In the genomic region with DNA sequence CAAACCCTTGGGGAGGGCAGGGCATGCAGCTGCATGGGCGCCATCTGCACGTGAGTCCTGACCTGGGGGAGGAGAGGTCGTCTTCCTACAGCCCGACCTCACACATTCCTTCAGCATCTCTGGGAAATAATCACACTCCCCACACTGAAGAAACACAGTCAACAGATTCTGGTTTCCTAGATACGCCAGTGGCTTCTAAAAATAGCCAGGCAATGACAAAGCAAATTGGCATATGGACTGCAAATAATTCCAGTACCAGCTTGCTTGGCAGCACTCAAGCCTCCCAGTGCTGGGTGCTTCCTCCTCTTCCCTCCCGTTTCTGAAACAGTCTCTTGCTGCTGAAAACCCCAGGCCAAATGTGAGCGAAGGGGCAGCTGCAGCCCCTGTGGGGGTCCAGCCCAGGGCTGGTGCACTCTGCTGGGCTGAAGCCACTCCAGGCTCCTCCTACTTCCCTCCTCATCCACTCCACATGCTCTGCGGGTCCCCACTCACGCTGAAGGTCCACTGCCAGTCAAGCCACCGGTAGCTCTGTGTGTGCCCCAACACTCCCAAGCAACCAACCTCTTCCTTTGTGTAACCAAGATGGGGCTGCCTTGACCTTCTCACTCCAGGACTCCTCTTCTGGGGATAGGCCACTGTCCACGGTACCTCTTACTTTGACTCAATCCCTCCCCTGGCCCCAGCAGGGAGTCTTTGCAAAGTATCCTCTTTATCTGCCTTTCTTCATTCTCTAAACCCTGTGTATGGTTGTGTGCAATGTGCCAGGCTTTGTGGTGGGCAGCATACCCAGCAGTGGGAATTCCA, we compare ENCODE assay signal across 10 cellular contexts.
DNase-seq lines count a peak whose midpoint lies in the region; ATAC-seq and TF ChIP-seq lines count a peak whose summit lies in the region.
"Had no signal": no experiment of that assay in that cellular context is flagged by ENCODE, and none has a peak within 500 bp of the region (broad histone marks: within the 10 kb centered on the region; RNA-seq: fewer than 3 reads in every experiment).

No MANE protein-coding gene starts in this region.

- no peak for TF ChIP-seq CTCF in fibroblast of the aortic adventitia (IDR thresholded peaks at IDR 0.05; ENCODE audit: insufficient read depth, low read length)
- TF ChIP-seq CTCF in MM.1S (IDR thresholded peaks at IDR 0.05; ENCODE audit: low read length) = no peak

- H3K79me2 ChIP-seq in MM.1S (ENCODE audit: low read length) = no peaks in the 10 kb centered on the region

- H3K36me3 ChIP-seq in rectal smooth muscle tissue (ENCODE audit: control insufficient read depth, insufficient read depth, low read length) (no peaks in the 10 kb centered on the region), MM.1S (replicated peaks; ENCODE audit: insufficient read depth, low read length) (no peaks in the 10 kb centered on the region)

- no peak overlapping the region for H2AFZ ChIP-seq in MM.1S (ENCODE audit: low read length)

- H3K9me2 ChIP-seq in MM.1S (replicated peaks; ENCODE audit: insufficient read depth, low read length) = no peaks in the 10 kb centered on the region

- no peak overlapping the region for H3K4me2 ChIP-seq in MM.1S (ENCODE audit: low read depth, low read length)

- H3K9ac ChIP-seq in rectal smooth muscle tissue (ENCODE audit: low read length) (no peak overlapping the region), MM.1S (ENCODE audit: low read length) (no peak overlapping the region)

- no peaks in the 10 kb centered on the region for H3K9me3 ChIP-seq in MM.1S (replicated peaks; ENCODE audit: insufficient read depth, low read length)

- peak overlapping the region; percentile 58 for H3K27ac ChIP-seq in rectal smooth muscle tissue (ENCODE audit: low read depth, low read length)
- no peak overlapping the region for H3K27ac ChIP-seq in MM.1S (ENCODE audit: low read length)

- H3K4me1 ChIP-seq in rectal smooth muscle tissue (ENCODE audit: control insufficient read depth, insufficient read depth, low read length) = peaks cover 5% of the 10 kb centered on the region
- no peaks in the 10 kb centered on the region for H3K4me1 ChIP-seq in MM.1S (ENCODE audit: low read length)

- H3K27me3 ChIP-seq in rectal smooth muscle tissue (ENCODE audit: control insufficient read depth, insufficient read depth, low read length) = no peaks in the 10 kb centered on the region
- H3K27me3 ChIP-seq in MM.1S (replicated peaks; ENCODE audit: insufficient read depth, low read length) = no peaks in the 10 kb centered on the region

- H3F3A ChIP-seq in MM.1S (ENCODE audit: insufficient read depth, low read length) = no peaks in the 10 kb centered on the region

- H3K4me3 ChIP-seq in fibroblast of the aortic adventitia (ENCODE audit: low read depth, low read length) = no peak overlapping the region
- H3K4me3 ChIP-seq in rectal smooth muscle tissue (ENCODE audit: low read length) = peak overlapping the region; percentile 12
- no peak overlapping the region for H3K4me3 ChIP-seq in MM.1S (ENCODE audit: low read length)

- DNase-seq in GM03348 (ENCODE audit: low spot score) = peak; percentile 35
- peak; percentile 43 for DNase-seq in NCI-H460 (ENCODE audit: extremely low read depth, low read depth)
- peak; percentile 35 for DNase-seq in fibroblast of the aortic adventitia (ENCODE audit: low read depth)
- no peak for DNase-seq in activated CD4-positive, alpha-beta T cell treated with anti-CD3 and anti-CD28 coated beads, Interleukin-2, amount 50 U/mL, for 48 hours
- DNase-seq in stimulated activated CD4-positive, alpha-beta T cell treated with anti-CD3 and anti-CD28 coated beads, Interleukin-4, amount 100 ng/mL, for 1 hour = no peak
- DNase-seq in MM.1S = no peak
- DNase-seq: activated naive CD4-positive, alpha-beta T cell treated with anti-CD3 and anti-CD28 coated beads, Interleukin-2, amount 50 U/mL, for 16 hours; NCI-H187 treated with DMSO at 0.1 percent for 48 hours had no signal

- no peak for ATAC-seq in GM19023 (IDR thresholded peaks at IDR 0.05; ENCODE audit: unreplicated experiment)

- no peaks in the 10 kb centered on the region for H4K20me1 ChIP-seq in MM.1S (ENCODE audit: insufficient read depth, low read length)

Comparison
In these comparisons a context has a peak if more than half of its experiments do, and no peak if none do; other contexts are left out.
1. DNase-seq: peak in GM03348 (single experiment), NCI-H460 (single experiment) and fibroblast of the aortic adventitia (single experiment); none in activated CD4-positive, alpha-beta T cell treated with anti-CD3 and anti-CD28 coated beads, Interleukin-2, amount 50 U/mL, for 48 hours (0 of 2), stimulated activated CD4-positive, alpha-beta T cell treated with anti-CD3 and anti-CD28 coated beads, Interleukin-4, amount 100 ng/mL, for 1 hour (single experiment) and MM.1S (single experiment).